6 cellular contexts compared by ENCODE assay signal in the genomic region with DNA sequence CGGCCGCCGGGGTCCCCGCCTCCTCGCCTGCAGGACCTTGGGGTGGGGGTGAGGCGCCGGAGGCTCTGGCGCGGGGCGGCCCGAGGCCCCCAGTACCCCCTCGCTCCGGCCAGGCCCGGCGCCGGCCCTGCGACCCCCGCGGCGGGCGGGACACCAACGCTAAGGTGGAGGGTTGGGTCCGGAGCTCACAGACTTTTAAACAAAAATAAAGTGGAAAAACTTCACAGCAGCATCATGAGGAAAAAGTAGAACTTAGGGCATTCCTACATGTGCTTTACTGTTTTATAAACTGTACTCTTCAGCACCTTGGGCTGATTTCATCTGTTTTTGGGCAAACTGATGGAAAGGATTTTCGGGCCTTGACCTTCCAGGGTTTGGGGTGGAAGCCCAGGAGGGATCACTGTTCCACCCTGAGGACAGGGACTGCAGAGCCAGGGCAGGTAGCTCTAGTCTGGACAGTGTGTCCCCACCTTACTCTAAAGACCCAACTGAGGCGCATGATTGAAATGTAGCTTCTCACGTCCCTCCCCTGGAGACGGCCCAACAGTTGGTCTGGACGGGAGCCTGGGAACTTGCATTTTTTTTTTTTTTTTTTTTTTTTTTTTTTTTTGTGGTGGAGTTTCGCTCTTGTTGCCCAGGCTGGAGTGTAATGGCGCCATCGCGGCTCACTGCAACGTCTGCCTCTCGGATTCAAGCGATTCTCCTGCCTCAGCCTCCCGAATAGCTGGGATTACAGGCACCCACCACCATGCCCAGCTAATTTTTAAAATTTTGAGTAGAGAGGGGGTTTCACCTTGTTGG. TPM values are rescaled to one million over a fixed set of nuclear protein-coding genes. Genes with fewer than 3 reads are reported as not detected.
A peak's percentile ranks its signal among the peaks of the same experiment; 100 is the strongest.
DNase-seq lines count a peak whose midpoint lies in the region; ATAC-seq and TF ChIP-seq lines count a peak whose summit lies in the region.

No MANE protein-coding gene starts in this region.

- no peak for DNase-seq in AG04449 (ENCODE audit: low read depth, low spot score)
- peak; percentile 12 to 21 for DNase-seq in activated CD4-positive, alpha-beta T cell treated with anti-CD3 and anti-CD28 coated beads, Interleukin-2, amount 50 U/mL, for 48 hours
- DNase-seq in left lung: no peak
- no peak for DNase-seq in NCI-H2029 (lab: John Stamatoyannopoulos, UW)

- H3K9me3 ChIP-seq in HEK293 (ENCODE audit: control insufficient read depth, insufficient read depth, low read depth, low read length) (no peaks in the 10 kb centered on the region), left lung (no peaks in the 10 kb centered on the region)

- H3K4me3 ChIP-seq in AG04449 (ENCODE audit: low read depth, low read length) (peak overlapping the region; percentile 74), HEK293 (ENCODE audit: low read depth, low read length) (peak overlapping the region; percentile 84), left lung (peak overlapping the region; percentile 66 to 72)

- H3K4me1 ChIP-seq in HEK293 (ENCODE audit: control insufficient read depth, insufficient read depth, low read length) (no peaks in the 10 kb centered on the region), left lung (peaks cover 0 to 45% of the 10 kb centered on the region in 2 donors)

- H3K27me3 ChIP-seq in left lung: no peaks in the 10 kb centered on the region

- ATAC-seq in left lung (peak; percentile 11), HG03457 (IDR thresholded peaks at IDR 0.05; ENCODE audit: unreplicated experiment) (no peak)

- CTCF ChIA-PET in AG04449 (lab: Yijun Ruan, JAX) (interaction anchor here (0.9 to 3.0 kb wide), 3 partner anchors 105 to 114 kb away, joined by 3 to 13 read pairs (median 3); no protein-coding TSS in a partner anchor), HEK293 (lab: Yijun Ruan, JAX) (interaction anchor here (0.6 to 0.9 kb wide), 3 partner anchors 474 to 512 kb away, joined by 3 to 6 read pairs (median 3); no protein-coding TSS in a partner anchor)

- POLR2A ChIA-PET in AG04449 (lab: Yijun Ruan, JAX) (interaction anchor here (0.9 to 1.0 kb wide), 2 partner anchors 11 to 92 kb away, joined by 3 read pairs; no protein-coding TSS in a partner anchor), HEK293 (lab: Yijun Ruan, JAX) (interaction anchor here (0.6 to 3.0 kb wide), 2 partner anchors 26 to 50 kb away, joined by 6 to 14 read pairs; a partner anchor contains a TSS)

- peaks cover 6 to 22% of the 10 kb centered on the region in 2 experiments; a peak in 2 of 3 replicates for H3K36me3 ChIP-seq in HEK293 (ENCODE audit: control insufficient read depth in 2 of 2, insufficient read depth in 1 of 2, low read length in 2 of 2)
- peaks cover 0 to 10% of the 10 kb centered on the region in 2 donors for H3K36me3 ChIP-seq in left lung

- intact Hi-C loops in left lung (cut with DNase I): no loop called here

- H3K27ac ChIP-seq in HEK293 (ENCODE audit: extremely low read depth, low read depth, low read length) (peak overlapping the region; percentile 77; the same call in 1 of the 2 replicates), left lung (peak overlapping the region; percentile 69 to 78)

- TF ChIP-seq CTCF in AG04449 (IDR thresholded peaks at IDR 0.05; ENCODE audit: insufficient read depth, low read length, missing control alignments) (no peak), HEK293 (tag by site-specific recombination; IDR thresholded peaks at IDR 0.05) (no peak), left lung (IDR thresholded peaks at IDR 0.05) (no peak)

TF ChIP-seq in HEK293, 187 proteins besides CTCF, POLR2A, EP300 and RAD21:
- TF ChIP-seq ZNF529 (tag by site-specific recombination; IDR thresholded peaks at IDR 0.05; ENCODE audit: insufficient replicate concordance): no peak
- TF ChIP-seq ZNF350 (tag by site-specific recombination; IDR thresholded peaks at IDR 0.05): no peak
- TF ChIP-seq, protein P1, sequence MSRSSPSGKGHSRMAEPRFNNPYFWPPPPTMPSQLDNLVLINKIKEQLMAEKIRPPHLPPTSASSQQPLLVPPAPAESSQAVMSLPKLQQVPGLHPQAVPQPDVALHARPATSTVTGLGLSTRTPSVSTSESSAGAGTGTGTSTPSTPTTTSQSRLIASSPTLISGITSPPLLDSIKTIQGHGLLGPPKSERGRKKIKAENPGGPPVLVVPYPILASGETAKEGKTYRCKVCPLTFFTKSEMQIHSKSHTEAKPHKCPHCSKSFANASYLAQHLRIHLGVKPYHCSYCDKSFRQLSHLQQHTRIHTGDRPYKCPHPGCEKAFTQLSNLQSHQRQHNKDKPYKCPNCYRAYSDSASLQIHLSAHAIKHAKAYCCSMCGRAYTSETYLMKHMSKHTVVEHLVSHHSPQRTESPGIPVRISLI (tag by site-specific recombination; IDR thresholded peaks at IDR 0.05): peak; percentile 93
- no peak for TF ChIP-seq ZNF132 (tag by site-specific recombination; IDR thresholded peaks at IDR 0.05; ENCODE audit: borderline replicate concordance)
- no peak for TF ChIP-seq ZNF530 (tag by site-specific recombination; IDR thresholded peaks at IDR 0.05; ENCODE audit: low read depth)
- TF ChIP-seq ZNF112 (tag by site-specific recombination; IDR thresholded peaks at IDR 0.05): no peak
- TF ChIP-seq, protein P2, sequence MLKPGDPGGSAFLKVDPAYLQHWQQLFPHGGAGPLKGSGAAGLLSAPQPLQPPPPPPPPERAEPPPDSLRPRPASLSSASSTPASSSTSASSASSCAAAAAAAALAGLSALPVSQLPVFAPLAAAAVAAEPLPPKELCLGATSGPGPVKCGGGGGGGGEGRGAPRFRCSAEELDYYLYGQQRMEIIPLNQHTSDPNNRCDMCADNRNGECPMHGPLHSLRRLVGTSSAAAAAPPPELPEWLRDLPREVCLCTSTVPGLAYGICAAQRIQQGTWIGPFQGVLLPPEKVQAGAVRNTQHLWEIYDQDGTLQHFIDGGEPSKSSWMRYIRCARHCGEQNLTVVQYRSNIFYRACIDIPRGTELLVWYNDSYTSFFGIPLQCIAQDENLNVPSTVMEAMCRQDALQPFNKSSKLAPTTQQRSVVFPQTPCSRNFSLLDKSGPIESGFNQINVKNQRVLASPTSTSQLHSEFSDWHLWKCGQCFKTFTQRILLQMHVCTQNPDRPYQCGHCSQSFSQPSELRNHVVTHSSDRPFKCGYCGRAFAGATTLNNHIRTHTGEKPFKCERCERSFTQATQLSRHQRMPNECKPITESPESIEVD (tag by site-specific recombination; IDR thresholded peaks at IDR 0.05): no peak
- TF ChIP-seq ZEB2 (tag by site-specific recombination; IDR thresholded peaks at IDR 0.05): no peak
- TF ChIP-seq SCRT1 (tag by site-specific recombination; IDR thresholded peaks at IDR 0.05; ENCODE audit: borderline replicate concordance): peak; percentile 51; the same call in 1 of the 2 replicates
- TF ChIP-seq ZNF2 (tag by site-specific recombination; IDR thresholded peaks at IDR 0.05): no peak
- TF ChIP-seq ZNF707 (tag by site-specific recombination; IDR thresholded peaks at IDR 0.05): no peak
- TF ChIP-seq ZNF548 (tag by site-specific recombination; IDR thresholded peaks at IDR 0.05): no peak
- TF ChIP-seq SCRT2 (tag by site-specific recombination; IDR thresholded peaks at IDR 0.05): peak; percentile 63; the same call in 1 of the 2 replicates
- no peak for TF ChIP-seq ZNF658 (tag by site-specific recombination; IDR thresholded peaks at IDR 0.05)
- TF ChIP-seq MYNN (tag by site-specific recombination; IDR thresholded peaks at IDR 0.05; ENCODE audit: borderline replicate concordance): no peak
- no peak for TF ChIP-seq ZNF501 (tag by site-specific recombination; IDR thresholded peaks at IDR 0.05)
- TF ChIP-seq KLF16 (tag by site-specific recombination; IDR thresholded peaks at IDR 0.05): no peak
- no peak for TF ChIP-seq ZIC2 (tag by site-specific recombination; IDR thresholded peaks at IDR 0.05)
- TF ChIP-seq ZNF600 (tag by site-specific recombination; IDR thresholded peaks at IDR 0.05): peak; percentile 27; the same call in 1 of the 2 replicates
- TF ChIP-seq ZSCAN30 (tag by site-specific recombination; IDR thresholded peaks at IDR 0.05): peak; percentile 36; the same call in 1 of the 2 replicates
- TF ChIP-seq ZNF335 (tag by site-specific recombination; conservative IDR thresholded peaks at IDR 0.05): peak; percentile 69
- TF ChIP-seq, protein P3, sequence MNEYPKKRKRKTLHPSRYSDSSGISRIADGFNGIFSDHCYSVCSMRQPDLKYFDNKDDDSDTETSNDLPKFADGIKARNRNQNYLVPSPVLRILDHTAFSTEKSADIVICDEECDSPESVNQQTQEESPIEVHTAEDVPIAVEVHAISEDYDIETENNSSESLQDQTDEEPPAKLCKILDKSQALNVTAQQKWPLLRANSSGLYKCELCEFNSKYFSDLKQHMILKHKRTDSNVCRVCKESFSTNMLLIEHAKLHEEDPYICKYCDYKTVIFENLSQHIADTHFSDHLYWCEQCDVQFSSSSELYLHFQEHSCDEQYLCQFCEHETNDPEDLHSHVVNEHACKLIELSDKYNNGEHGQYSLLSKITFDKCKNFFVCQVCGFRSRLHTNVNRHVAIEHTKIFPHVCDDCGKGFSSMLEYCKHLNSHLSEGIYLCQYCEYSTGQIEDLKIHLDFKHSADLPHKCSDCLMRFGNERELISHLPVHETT (tag by site-specific recombination; IDR thresholded peaks at IDR 0.05): no peak
- TF ChIP-seq, protein P4, sequence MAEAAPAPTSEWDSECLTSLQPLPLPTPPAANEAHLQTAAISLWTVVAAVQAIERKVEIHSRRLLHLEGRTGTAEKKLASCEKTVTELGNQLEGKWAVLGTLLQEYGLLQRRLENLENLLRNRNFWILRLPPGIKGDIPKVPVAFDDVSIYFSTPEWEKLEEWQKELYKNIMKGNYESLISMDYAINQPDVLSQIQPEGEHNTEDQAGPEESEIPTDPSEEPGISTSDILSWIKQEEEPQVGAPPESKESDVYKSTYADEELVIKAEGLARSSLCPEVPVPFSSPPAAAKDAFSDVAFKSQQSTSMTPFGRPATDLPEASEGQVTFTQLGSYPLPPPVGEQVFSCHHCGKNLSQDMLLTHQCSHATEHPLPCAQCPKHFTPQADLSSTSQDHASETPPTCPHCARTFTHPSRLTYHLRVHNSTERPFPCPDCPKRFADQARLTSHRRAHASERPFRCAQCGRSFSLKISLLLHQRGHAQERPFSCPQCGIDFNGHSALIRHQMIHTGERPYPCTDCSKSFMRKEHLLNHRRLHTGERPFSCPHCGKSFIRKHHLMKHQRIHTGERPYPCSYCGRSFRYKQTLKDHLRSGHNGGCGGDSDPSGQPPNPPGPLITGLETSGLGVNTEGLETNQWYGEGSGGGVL (tag by site-specific recombination; IDR thresholded peaks at IDR 0.05): no peak
TF ChIP-seq in HEK293: peak in this region for 6.

RNA-seq across cellular contexts. Expression of a gene that starts 0.7 kb away (rescaled TPM):
- total RNA-seq in left lung: 10 to 100 TPM; 48.3 to 53.5 TPM

RNA-seq across cellular contexts. Expression of a gene that starts 25.3 kb away (rescaled TPM):
- 100 to 1,000 TPM; 452 to 479 TPM for total RNA-seq in left lung

RNA-seq across cellular contexts. Expression of a gene that starts 37.5 kb away (rescaled TPM):
- total RNA-seq in left lung: 1 to 10 TPM; 2.0 to 3.6 TPM

RNA-seq across cellular contexts. Expression of a gene that starts 50.4 kb away (rescaled TPM):
- 10 to 100 TPM; 75.5 to 90.7 TPM for total RNA-seq in left lung

Comparison
In these comparisons a context has a peak if more than half of its experiments do, and no peak if none do; other contexts are left out.
1. DNase-seq: peak in activated CD4-positive, alpha-beta T cell treated with anti-CD3 and anti-CD28 coated beads, Interleukin-2, amount 50 U/mL, for 48 hours (2 of 2); none in AG04449 (single experiment), left lung (0 of 2) and NCI-H2029 (single experiment).
2. Peak in every context shown above with its lines, with median percentiles within 50 percentile points of each other: H3K4me3 ChIP-seq.